In the genomic region with DNA sequence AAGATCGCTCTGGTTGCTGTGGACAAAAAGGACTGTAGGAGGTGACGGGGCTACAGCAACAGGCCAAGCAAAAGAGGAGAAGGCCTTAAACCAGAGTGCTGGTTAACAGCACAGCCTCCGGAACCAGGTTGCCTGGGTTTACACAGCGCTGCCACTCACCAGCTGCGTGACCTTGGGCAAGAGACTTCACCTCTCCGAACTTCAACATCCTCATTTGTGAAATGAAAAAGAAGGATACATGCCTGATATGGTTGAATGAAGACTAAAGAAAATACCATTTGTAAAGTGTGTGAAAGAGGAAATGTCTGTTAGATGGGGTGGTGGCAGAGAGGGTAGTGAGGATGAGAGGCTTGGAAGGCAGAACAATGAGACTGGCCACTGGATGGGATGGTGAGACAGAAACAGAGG, we compare ENCODE assay signal across 1 cellular context.
A peak's percentile ranks its signal among the peaks of the same experiment; 100 is the strongest.
TF ChIP-seq lines count a peak whose summit lies in the region.

No MANE protein-coding gene starts in this region.

TF ChIP-seq in GM12891, 5 proteins besides CTCF, POLR2A, EP300 and RAD21 (continued from another document):
- TF ChIP-seq SPI1 (IDR thresholded peaks at IDR 0.05; ENCODE audit: low read depth, low read length) (peak; percentile 20; the same call in 1 of the 2 replicates), POU2F2 (IDR thresholded peaks at IDR 0.05; ENCODE audit: low read depth, low read length) (no peak), TAF1 (IDR thresholded peaks at IDR 0.05; ENCODE audit: low read depth, low read length) (no peak)
